Comparison of ENCODE assay signal across 9 cellular contexts in the genomic region with DNA sequence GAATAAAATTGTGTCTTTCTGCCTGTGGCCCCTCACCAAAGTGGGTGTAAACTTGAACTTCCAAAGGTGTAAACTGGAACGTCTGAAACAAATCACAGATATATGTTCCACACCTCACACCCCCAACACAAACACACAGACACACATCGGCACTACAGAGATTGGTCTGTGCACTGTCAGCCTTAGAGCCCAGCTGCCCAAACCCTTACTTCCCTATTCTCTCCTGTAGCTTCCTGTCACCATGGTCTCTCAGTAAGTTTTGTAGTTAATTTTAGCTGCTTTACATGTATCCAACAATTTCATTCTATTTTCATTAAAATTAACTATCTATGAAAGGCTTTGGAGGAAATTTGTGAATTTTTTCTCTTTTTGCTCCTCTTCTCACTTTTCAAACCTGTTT. TPM values are rescaled to one million over a fixed set of nuclear protein-coding genes. Genes with fewer than 3 reads are reported as not detected.
DNase-seq lines count a peak whose midpoint lies in the region; ATAC-seq and TF ChIP-seq lines count a peak whose summit lies in the region.
"Had no signal": no experiment of that assay in that cellular context is flagged by ENCODE, and none has a peak within 500 bp of the region (broad histone marks: within the 10 kb centered on the region; RNA-seq: fewer than 3 reads in every experiment).

No MANE protein-coding gene starts in this region.

- H2BK15ac ChIP-seq in IMR-90 (ENCODE audit: low read depth, low read length), result no peak overlapping the region; the same call in 2 of the 3 replicates

- no peak overlapping the region for H4K8ac ChIP-seq in IMR-90 (ENCODE audit: low read depth in 2 of 2, low read length in 2 of 2)

- H3K4me1 ChIP-seq in IMR-90 (ENCODE audit: control insufficient read depth, insufficient read depth, low read length), result peaks cover 2% of the 10 kb centered on the region
- peaks cover 6% of the 10 kb centered on the region in 2 donors for H3K4me1 ChIP-seq in uterus

- no peak overlapping the region for H3K4ac ChIP-seq in IMR-90 (ENCODE audit: low read depth, low read length)

- H3K9me1 ChIP-seq in IMR-90 (ENCODE audit: insufficient read depth, low read length), result peaks cover 2% of the 10 kb centered on the region

- H3K56ac ChIP-seq in IMR-90 (ENCODE audit: extremely low read depth, insufficient read depth, low read length), result no peak overlapping the region

- dilution Hi-C loops in IMR-90 (cut with HindIII; ENCODE audit: low sequenced_read_pairs, unreplicated experiment), result no loop called here

- intact Hi-C loops in IMR-90 (cut with micrococcal nuclease), result loop anchor here (1.0 kb wide), 1 partner anchor 64 kb away; no protein-coding TSS in a partner anchor
- intact Hi-C loops in uterus (cut with DNase I; ENCODE audit: low total_unique reads), result no loop called here

- no peak overlapping the region for H3K23ac ChIP-seq in IMR-90 (ENCODE audit: low read depth, low read length)

- H3K27ac ChIP-seq in IMR-90 (ENCODE audit: insufficient read depth, low read length) (no peak overlapping the region), uterus (no peak overlapping the region)

- H3K4me3 ChIP-seq in IMR-90 (ENCODE audit: insufficient read depth, low read depth, low read length) (no peak overlapping the region), uterus (no peak overlapping the region)

- no peak overlapping the region for H3K14ac ChIP-seq in IMR-90 (replicated peaks; ENCODE audit: low read depth, low read length)

- POLR2A ChIA-PET in IMR-90 (lab: Charles Lee; ENCODE audit: unreplicated experiment), result no interaction called here

- peak; percentile 72 for ATAC-seq in GM18499 (IDR thresholded peaks at IDR 0.05; ENCODE audit: insufficient read depth, unreplicated experiment)
- ATAC-seq in GM21576 (IDR thresholded peaks at IDR 0.05; ENCODE audit: unreplicated experiment), result peak; percentile 73
- no peak for ATAC-seq in IMR-90 (ENCODE audit: low read depth)
- peak; percentile 66 for ATAC-seq in left lobe of liver

- H4K5ac ChIP-seq in IMR-90 (ENCODE audit: low read depth, low read length), result no peak overlapping the region

- no peak overlapping the region for H4K91ac ChIP-seq in IMR-90 (ENCODE audit: insufficient read depth, low read depth, low read length)

- peaks cover 5% of the 10 kb centered on the region; the same call in 1 of the 2 replicates for H3K36me3 ChIP-seq in IMR-90 (ENCODE audit: control insufficient read depth, insufficient read depth, low read length)
- no peaks in the 10 kb centered on the region for H3K36me3 ChIP-seq in uterus

- TF ChIP-seq POLR2A in IMR-90 (IDR thresholded peaks at IDR 0.05; ENCODE audit: low read depth, low read length) (no peak), uterus (IDR thresholded peaks at IDR 0.05) (no peak)

- BruUV-seq in IMR-90 (replicated peaks; lab: Mats Ljungman, UMichigan), result no TSS peak

- peaks cover 41% of the 10 kb centered on the region for H4K20me1 ChIP-seq in IMR-90 (ENCODE audit: insufficient read depth, low read length)

- no peak overlapping the region for H2BK5ac ChIP-seq in IMR-90 (ENCODE audit: low read depth, low read length, poor library complexity, severe bottlenecking)

- peaks cover 14 to 69% of the 10 kb centered on the region in 2 experiments for H3K79me1 ChIP-seq in IMR-90 (ENCODE audit: low read depth in 1 of 2, low read length in 2 of 2)

- TF ChIP-seq CTCF in IMR-90 (conservative IDR thresholded peaks at IDR 0.05; ENCODE audit: low read depth, low read length) (no peak), uterus (IDR thresholded peaks at IDR 0.05) (no peak)

- H3K9me3 ChIP-seq in IMR-90 (ENCODE audit: control insufficient read depth, insufficient read depth, low read length) (peaks cover 6% of the 10 kb centered on the region; the same call in 1 of the 2 replicates), uterus (no peaks in the 10 kb centered on the region)

- H2AK9ac ChIP-seq in IMR-90 (replicated peaks; ENCODE audit: low read depth, low read length, poor library complexity), result no peak overlapping the region

- in situ Hi-C loops in IMR-90 (cut with MboI; ENCODE audit: low sequenced_read_pairs), result no loop called here

- WGBS in IMR-90 (ENCODE audit: extremely low coverage in 2 of 2, insufficient read length in 1 of 2), 2 experiments, result no CpG with 5 or more reads among the region's 2 CpGs

- no peak overlapping the region for H3K18ac ChIP-seq in IMR-90 (ENCODE audit: low read depth, low read length)

- H3K27me3 ChIP-seq in IMR-90 (ENCODE audit: control insufficient read depth, insufficient read depth, low read length) (no peaks in the 10 kb centered on the region), uterus (no peaks in the 10 kb centered on the region)

- H2AFZ ChIP-seq in IMR-90 (replicated peaks; ENCODE audit: low read length, poor library complexity), result no peak overlapping the region

- no peak overlapping the region for H3K4me2 ChIP-seq in IMR-90 (ENCODE audit: low read depth, low read length)

- no peak overlapping the region for H3K9ac ChIP-seq in IMR-90 (ENCODE audit: low read depth, low read length)

- DNase-seq in IMR-90, result no peak
- no peak for DNase-seq in left lobe of liver (ENCODE audit: low spot score)
- no peak for DNase-seq in uterus
- DNase-seq in DMS79 (lab: John Stamatoyannopoulos, UW), result no peak
- no peak for DNase-seq in NCI-H510A treated with DMSO at 0.1 percent for 48 hours (lab: John Stamatoyannopoulos, UW)
- no peak for DNase-seq in H4 (ENCODE audit: low spot score)
- DNase-seq: GOT3 had no signal

- no peak overlapping the region for H2BK120ac ChIP-seq in IMR-90 (ENCODE audit: low read depth, low read length)

- H2BK20ac ChIP-seq in IMR-90 (ENCODE audit: low read depth, low read length), result no peak overlapping the region

- H2AK5ac ChIP-seq in IMR-90 (ENCODE audit: low read depth, low read length), result 0 out of 2 replicates have a peak overlapping the region, but pooled peaks have one; percentile 69

- TF ChIP-seq RAD21 in IMR-90 (IDR thresholded peaks at IDR 0.05; ENCODE audit: low read length), result no peak

- CTCF ChIA-PET in IMR-90 (lab: Yijun Ruan, JAX), result no interaction called here

TF ChIP-seq in IMR-90, 13 proteins besides CTCF, POLR2A, EP300 and RAD21:
- no peak for TF ChIP-seq FOS (IDR thresholded peaks at IDR 0.05; ENCODE audit: low read depth, low read length)
- no peak for TF ChIP-seq MXI1 (IDR thresholded peaks at IDR 0.05; ENCODE audit: borderline replicate concordance, low read depth, low read length)
- TF ChIP-seq MAFK (IDR thresholded peaks at IDR 0.05; ENCODE audit: low read depth, low read length), result no peak
- TF ChIP-seq RCOR1 (IDR thresholded peaks at IDR 0.05; ENCODE audit: insufficient replicate concordance, low read length), result no peak
- no peak for TF ChIP-seq SMC3 (IDR thresholded peaks at IDR 0.05; ENCODE audit: low read depth, low read length)
- no peak for TF ChIP-seq CEBPB (IDR thresholded peaks at IDR 0.05; ENCODE audit: low read depth, low read length)
- TF ChIP-seq CHD1 (IDR thresholded peaks at IDR 0.05; ENCODE audit: low read depth, low read length), result no peak
- no peak for TF ChIP-seq MAZ (IDR thresholded peaks at IDR 0.05; ENCODE audit: borderline replicate concordance, low read depth, low read length)
- TF ChIP-seq BHLHE40 (IDR thresholded peaks at IDR 0.05; ENCODE audit: low read depth, low read length), result no peak
- no peak for TF ChIP-seq RFX5 (IDR thresholded peaks at IDR 0.05; ENCODE audit: low read depth, low read length)
- TF ChIP-seq, protein P1, sequence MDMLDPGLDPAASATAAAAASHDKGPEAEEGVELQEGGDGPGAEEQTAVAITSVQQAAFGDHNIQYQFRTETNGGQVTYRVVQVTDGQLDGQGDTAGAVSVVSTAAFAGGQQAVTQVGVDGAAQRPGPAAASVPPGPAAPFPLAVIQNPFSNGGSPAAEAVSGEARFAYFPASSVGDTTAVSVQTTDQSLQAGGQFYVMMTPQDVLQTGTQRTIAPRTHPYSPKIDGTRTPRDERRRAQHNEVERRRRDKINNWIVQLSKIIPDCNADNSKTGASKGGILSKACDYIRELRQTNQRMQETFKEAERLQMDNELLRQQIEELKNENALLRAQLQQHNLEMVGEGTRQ (IDR thresholded peaks at IDR 0.05; ENCODE audit: low read depth, low read length), result no peak
- no peak for TF ChIP-seq NFE2L2 (IDR thresholded peaks at IDR 0.05; ENCODE audit: low read depth, low read length)
- TF ChIP-seq, protein P2, sequence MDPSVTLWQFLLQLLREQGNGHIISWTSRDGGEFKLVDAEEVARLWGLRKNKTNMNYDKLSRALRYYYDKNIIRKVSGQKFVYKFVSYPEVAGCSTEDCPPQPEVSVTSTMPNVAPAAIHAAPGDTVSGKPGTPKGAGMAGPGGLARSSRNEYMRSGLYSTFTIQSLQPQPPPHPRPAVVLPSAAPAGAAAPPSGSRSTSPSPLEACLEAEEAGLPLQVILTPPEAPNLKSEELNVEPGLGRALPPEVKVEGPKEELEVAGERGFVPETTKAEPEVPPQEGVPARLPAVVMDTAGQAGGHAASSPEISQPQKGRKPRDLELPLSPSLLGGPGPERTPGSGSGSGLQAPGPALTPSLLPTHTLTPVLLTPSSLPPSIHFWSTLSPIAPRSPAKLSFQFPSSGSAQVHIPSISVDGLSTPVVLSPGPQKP (IDR thresholded peaks at IDR 0.05; ENCODE audit: borderline replicate concordance, low read depth, low read length), result no peak

RNA-seq across cellular contexts. Expression of a gene that starts 5.4 kb away (rescaled TPM):
- total RNA-seq in IMR-90 (2012; rRNA removed) (85.5 and 137 TPM in 2 replicates), left lobe of liver (90.8 TPM), uterus (100 to 1,000 TPM in 2 of 4 donors, 10 to 100 TPM in 2; 70.9 to 219 (median 99.9) TPM)
- 36.0 and 46.1 TPM in 2 replicates for polyA plus RNA-seq in IMR-90 (2012; rRNA removed)
- 10.6 and 11.0 TPM in 2 replicates for polyA plus RNA-seq in IMR-90 (2012; cell fraction: cytosol; rRNA removed)
- 4.7 and 25.7 TPM in 2 replicates for polyA plus RNA-seq in IMR-90 (2012; cell fraction: nucleus; rRNA removed; ENCODE audit: low replicate concordance)
- total RNA-seq in H4 (2014; rRNA removed; shearing (Covaris generic)), result 112 and 127 TPM in 2 replicates
